ENCODE assay signal across 9 cellular contexts in the genomic region with DNA sequence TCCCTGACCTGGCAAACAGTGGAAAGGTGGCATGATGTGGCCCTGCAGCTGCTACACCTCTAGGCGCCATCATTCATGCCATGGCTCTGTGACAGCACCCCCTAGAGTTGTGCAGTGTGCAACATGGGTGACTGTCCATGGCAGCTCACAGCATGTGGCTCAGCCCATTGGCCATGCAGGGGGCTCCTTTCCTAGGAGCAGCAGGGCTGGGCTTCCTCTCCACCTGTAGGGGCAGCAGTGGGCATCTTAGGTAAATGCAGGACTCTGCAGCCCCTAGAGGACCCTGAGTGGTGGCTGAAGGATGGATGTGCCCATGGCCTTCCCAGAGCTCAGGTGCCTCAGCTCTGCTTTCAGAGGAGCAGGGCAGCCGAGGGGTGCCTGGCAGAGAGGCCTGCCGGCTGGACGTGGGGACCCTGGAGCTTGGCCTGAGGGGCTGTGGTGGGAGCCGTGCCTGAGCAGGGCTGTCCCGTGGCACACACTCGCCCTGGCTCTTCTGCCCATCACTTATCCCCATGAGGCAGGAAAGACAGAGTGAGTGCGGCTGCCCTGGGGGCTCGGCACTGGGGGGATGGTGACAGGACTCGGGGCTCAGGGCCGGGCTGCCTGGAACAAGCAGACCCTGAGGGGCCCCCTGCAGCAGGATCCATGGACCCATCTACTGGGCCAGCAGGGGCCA. TPM values are rescaled to one million over a fixed set of nuclear protein-coding genes. Genes with fewer than 3 reads are reported as not detected.
DNase-seq lines count a peak whose midpoint lies in the region; ATAC-seq and TF ChIP-seq lines count a peak whose summit lies in the region.
"Had no signal": no experiment of that assay in that cellular context is flagged by ENCODE, and none has a peak within 500 bp of the region (broad histone marks: within the 10 kb centered on the region; RNA-seq: fewer than 3 reads in every experiment).

No MANE protein-coding gene starts in this region.

- DNase-seq in NCI-H1092 treated with DMSO at 0.1 percent for 48 hours (lab: John Stamatoyannopoulos, UW) (peak; percentile 1), NCI-H1092 (lab: John Stamatoyannopoulos, UW) (no peak), NCI-H1930 (lab: John Stamatoyannopoulos, UW) (peak; percentile 15 to 43), coronary artery (ENCODE audit: low spot score) (no peak), retinal pigment epithelial cell (ENCODE audit: low read depth) (no peak), AML-193 (lab: John Stamatoyannopoulos, UW) (no peak)
- no peak for DNase-seq in activated naive CD4-positive, alpha-beta T cell treated with anti-CD3 and anti-CD28 coated beads, Interleukin-2, amount 50 U/mL, for 72 hours (ENCODE audit: low spot score in 2 of 2)

- H3K4me3 ChIP-seq in coronary artery, result no peak overlapping the region
- H3K4me3 ChIP-seq in retinal pigment epithelial cell (ENCODE audit: low read length), result no peak overlapping the region

- TF ChIP-seq CTCF in coronary artery (IDR thresholded peaks at IDR 0.05) (no peak), retinal pigment epithelial cell (conservative IDR thresholded peaks at IDR 0.05; ENCODE audit: low read depth, low read length) (peak; percentile 71)

- H3K27ac Mint-ChIP-seq in activated naive CD4-positive, alpha-beta T cell treated with anti-CD3 and anti-CD28 coated beads, Interleukin-2, amount 50 U/mL, for 72 hours, result no peak overlapping the region

- H3K9me3 Mint-ChIP-seq in activated naive CD4-positive, alpha-beta T cell treated with anti-CD3 and anti-CD28 coated beads, Interleukin-2, amount 50 U/mL, for 72 hours, result no peaks in the 10 kb centered on the region
- H3K9me3 Mint-ChIP-seq: central memory CD8-positive, alpha-beta T cell had no signal

- no peak for ATAC-seq in GM21619 (IDR thresholded peaks at IDR 0.05; ENCODE audit: unreplicated experiment)
- ATAC-seq in activated naive CD4-positive, alpha-beta T cell treated with anti-CD3 and anti-CD28 coated beads, Interleukin-2, amount 50 U/mL, for 72 hours, result no peak

- H3K27ac ChIP-seq in coronary artery, result peak overlapping the region; percentile 73 to 94

- no peaks in the 10 kb centered on the region for H3K36me3 Mint-ChIP-seq in activated naive CD4-positive, alpha-beta T cell treated with anti-CD3 and anti-CD28 coated beads, Interleukin-2, amount 50 U/mL, for 72 hours

RNA-seq across cellular contexts. Expression of gene ADSS1, which starts 7.4 kb away (rescaled TPM):
- total RNA-seq in activated naive CD4-positive, alpha-beta T cell treated with anti-CD3 and anti-CD28 coated beads, Interleukin-2, amount 50 U/mL, for 72 hours, result 1 to 10 TPM; 2.7 to 7.3 TPM

RNA-seq across cellular contexts. Expression of gene SIVA1, which starts 21.6 kb away (rescaled TPM):
- total RNA-seq in activated naive CD4-positive, alpha-beta T cell treated with anti-CD3 and anti-CD28 coated beads, Interleukin-2, amount 50 U/mL, for 72 hours, result 10 to 100 TPM; 86.1 to 87.1 TPM

RNA-seq across cellular contexts. Expression of gene INF2, which starts 42.0 kb away (rescaled TPM):
- total RNA-seq in activated naive CD4-positive, alpha-beta T cell treated with anti-CD3 and anti-CD28 coated beads, Interleukin-2, amount 50 U/mL, for 72 hours, result 10 to 100 TPM; 48.6 to 82.7 TPM

Comparison
In these comparisons a context has a peak if more than half of its experiments do, and no peak if none do; other contexts are left out.
1. DNase-seq: peak in NCI-H1092 treated with DMSO at 0.1 percent for 48 hours (single experiment) and NCI-H1930 (2 of 2); none in NCI-H1092 (single experiment), coronary artery (single experiment), retinal pigment epithelial cell (single experiment), AML-193 (0 of 2) and activated naive CD4-positive, alpha-beta T cell treated with anti-CD3 and anti-CD28 coated beads, Interleukin-2, amount 50 U/mL, for 72 hours (0 of 2).